ENCODE assay signal across 23 cellular contexts in the genomic region with DNA sequence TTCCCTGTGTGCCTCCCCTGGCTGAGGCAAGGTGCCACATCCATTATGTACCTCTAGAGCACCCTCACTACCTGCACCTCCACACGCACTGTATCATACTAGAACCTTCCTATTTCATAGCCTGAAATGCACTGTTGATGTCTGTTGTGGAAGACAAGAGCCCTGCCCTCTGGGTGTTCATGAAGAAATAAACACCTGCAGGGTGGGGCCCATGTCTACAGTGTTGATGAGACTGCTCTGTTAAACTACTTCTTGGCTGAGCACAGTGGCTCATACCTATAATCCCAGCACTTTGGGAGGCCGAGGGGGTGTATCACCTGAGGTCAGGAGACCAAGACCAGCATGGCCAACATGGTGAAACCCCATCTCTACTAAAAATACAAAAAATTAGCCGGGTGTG. TPM values are rescaled to one million over a fixed set of nuclear protein-coding genes. Genes with fewer than 3 reads are reported as not detected.
DNase-seq lines count a peak whose midpoint lies in the region; ATAC-seq, FAIRE-seq and TF ChIP-seq lines count a peak whose summit lies in the region.
"Had no signal": no experiment of that assay in that cellular context is flagged by ENCODE, and none has a peak within 500 bp of the region (broad histone marks: within the 10 kb centered on the region; RNA-seq: fewer than 3 reads in every experiment).

No MANE protein-coding gene starts in this region.

- H3K4me1 ChIP-seq in H9 (ENCODE audit: insufficient read depth, low read length) (peaks cover 15% of the 10 kb centered on the region; the same call in 1 of the 2 replicates), colonic mucosa (peaks cover 4% of the 10 kb centered on the region), mucosa of descending colon (ENCODE audit: low read depth) (peaks cover 14% of the 10 kb centered on the region), stomach (peaks cover 56 to 94% (median 79%) of the 10 kb centered on the region in 4 donors)
- H3K4me1 ChIP-seq: A549 had no signal

- no peak overlapping the region for H4K91ac ChIP-seq in H9 (ENCODE audit: insufficient read length, low read depth, low read length)

- H3K56ac ChIP-seq in H9 (ENCODE audit: insufficient read length, low read depth, low read length) = no peak overlapping the region

- TF ChIP-seq CTCF in H9 (conservative IDR thresholded peaks at IDR 0.05) = no peak
- no peak for TF ChIP-seq CTCF in colonic mucosa (IDR thresholded peaks at IDR 0.05)
- TF ChIP-seq CTCF in mucosa of descending colon (IDR thresholded peaks at IDR 0.05) = no peak
- no peak for TF ChIP-seq CTCF in stomach (IDR thresholded peaks at IDR 0.05)
- no peak for TF ChIP-seq CTCF in D721Med (IDR thresholded peaks at IDR 0.05; ENCODE audit: insufficient read depth, missing control alignments)

- peaks cover 57 to 70% of the 10 kb centered on the region in 2 experiments for H3K4me1 Mint-ChIP-seq in H9

- no peak overlapping the region for H2BK20ac ChIP-seq in H9 (ENCODE audit: low read depth, low read length, poor library complexity, severe bottlenecking)

- intact Hi-C loops in colonic mucosa (cut with DNase I) (no loop called here), mucosa of descending colon (cut with DNase I, micrococcal nuclease) (no loop called here), stomach (cut with DNase I; ENCODE audit: low total_unique reads) (no loop called here), posterior vena cava (cut with DNase I) (no loop called here)

- peak overlapping the region; percentile 17 for H2AK5ac ChIP-seq in H9 (ENCODE audit: insufficient read length, low read length)

- no peak overlapping the region for H2AFZ ChIP-seq in H9 (ENCODE audit: low read length)
- H2AFZ ChIP-seq: PC-9 had no signal

- H3K4me3 Mint-ChIP-seq in H9 = no peak overlapping the region
- H3K4me3 Mint-ChIP-seq: CD4-positive, alpha-beta T cell had no signal

- no peak overlapping the region for H4K5ac ChIP-seq in H9 (ENCODE audit: insufficient read length, low read depth, low read length)

- no peak overlapping the region for H3K18ac ChIP-seq in H9 (ENCODE audit: insufficient read length, low read depth, low read length)

- DNase-seq in H9 (no peak), colonic mucosa (peak; percentile 54), mucosa of descending colon (peak in 1 of 3 donors; percentile 67), stomach (no peak), D721Med (ENCODE audit: insufficient read length, low spot score) (no peak), NCI-H187 (lab: John Stamatoyannopoulos, UW) (no peak), posterior vena cava (ENCODE audit: low spot score) (no peak)
- DNase-seq: AML-193; CD4-positive, alpha-beta T cell; GOT3; IMR-90; KG1; MG63; NCI-H2029 treated with DMSO at 0.1 percent for 48 hours; NCI-H526 treated with DMSO at 0.1 percent for 48 hours; PC-9; SHP77 had no signal

- no peaks in the 10 kb centered on the region for H3K9me3 Mint-ChIP-seq in H9
- H3K9me3 Mint-ChIP-seq: CD4-positive, alpha-beta T cell had no signal

- no peaks in the 10 kb centered on the region; the same call in 1 of the 2 replicates for H3K27me3 Mint-ChIP-seq in H9 (ENCODE audit: low read depth)

- H3K23ac ChIP-seq in H9 (ENCODE audit: insufficient read length, low read depth, low read length) = no peak overlapping the region

- H3K4me3 ChIP-seq in colonic mucosa (no peak overlapping the region), mucosa of descending colon (no peak overlapping the region), stomach (no peak overlapping the region)
- H3K4me3 ChIP-seq: A549; BLaER1 treated with 17β-estradiol and CSF1 and Interleukin-3, amounts not matched to agents 10 nM and 100 nM; GM12878; MG63; PC-9 had no signal

- peaks cover 11% of the 10 kb centered on the region for H3K79me1 ChIP-seq in H9 (ENCODE audit: insufficient read depth, low read depth, low read length, poor library complexity, severe bottlenecking)

- no peak overlapping the region for H3K4me2 ChIP-seq in H9 (ENCODE audit: insufficient read depth, insufficient read length, low read length)
- H3K4me2 ChIP-seq: A549; BLaER1 treated with 17β-estradiol and CSF1 and Interleukin-3, amounts not matched to agents 10 nM and 100 nM; PC-9 had no signal

- no peak overlapping the region for H3T11ph ChIP-seq in H9 (ENCODE audit: low read length)

- no CpG with 5 or more reads among the region's 3 CpGs for WGBS in H9 (ENCODE audit: extremely low coverage, insufficient read length, low lambda C conversion rate)
- WGBS in stomach, 5 donors = 57 to 95% (median 91%) methylated on average over 3 of the region's 3 CpGs

- H3K27ac ChIP-seq in H9 (ENCODE audit: insufficient read length, low read depth, low read length) = no peak overlapping the region
- H3K27ac ChIP-seq in colonic mucosa = no peak overlapping the region
- H3K27ac ChIP-seq in stomach = peak overlapping the region in 3 of 5 donors; percentile 3 to 95 (median 85)
- H3K27ac ChIP-seq: A549; BLaER1 treated with 17β-estradiol and CSF1 and Interleukin-3, amounts not matched to agents 10 nM and 100 nM; PC-9 had no signal

- H3K79me2 ChIP-seq in H9 (ENCODE audit: insufficient read depth, low read length) = peaks cover 9% of the 10 kb centered on the region; the same call in 1 of the 2 replicates

- H2BK120ac ChIP-seq in H9 (ENCODE audit: low read depth, low read length, poor library complexity, severe bottlenecking) = no peak overlapping the region

- ATAC-seq in mucosa of descending colon (peak; percentile 54), GM18520 (IDR thresholded peaks at IDR 0.05; ENCODE audit: unreplicated experiment) (no peak)
- ATAC-seq: A549, GM12878, HCT116 had no signal

- H3K36me3 Mint-ChIP-seq in H9 (ENCODE audit: insufficient read depth in 1 of 3, low read depth in 3 of 3) = 0 out of 7 replicates have a peak, but pooled peaks cover 0 to 3% (median 0%) of the 10 kb centered on the region in 3 experiments

- TF ChIP-seq POLR2A in stomach (IDR thresholded peaks at IDR 0.05) = no peak

- H3K23me2 ChIP-seq in H9 (ENCODE audit: insufficient read length, low read depth, low read length, poor library complexity, severe bottlenecking) = no peaks in the 10 kb centered on the region

- peak overlapping the region in 1 of 3 experiments; percentile 15; a peak in 1 of 7 replicates for H3K27ac Mint-ChIP-seq in H9
- H3K27ac Mint-ChIP-seq: CD4-positive, alpha-beta T cell had no signal

- H3K27me3 ChIP-seq in H9 (ENCODE audit: insufficient read depth, low read length) (no peaks in the 10 kb centered on the region), colonic mucosa (no peaks in the 10 kb centered on the region), stomach (no peaks in the 10 kb centered on the region)
- H3K27me3 ChIP-seq: BLaER1 treated with 17β-estradiol and CSF1 and Interleukin-3, amounts not matched to agents 10 nM and 100 nM; MG63 had no signal

- H3K9me3 ChIP-seq in H9 (ENCODE audit: control insufficient read depth, low read depth, low read length) (no peaks in the 10 kb centered on the region), colonic mucosa (no peaks in the 10 kb centered on the region), mucosa of descending colon (no peaks in the 10 kb centered on the region), stomach (no peaks in the 10 kb centered on the region)
- H3K9me3 ChIP-seq: A549; BLaER1 treated with 17β-estradiol and CSF1 and Interleukin-3, amounts not matched to agents 10 nM and 100 nM; MG63 had no signal

- H3K4ac ChIP-seq in H9 (ENCODE audit: low read depth, low read length) = no peak overlapping the region

- no peak overlapping the region for H2BK15ac ChIP-seq in H9 (ENCODE audit: low read depth, low read length)

- H3K36me3 ChIP-seq in colonic mucosa = no peaks in the 10 kb centered on the region
- no peaks in the 10 kb centered on the region for H3K36me3 ChIP-seq in mucosa of descending colon (ENCODE audit: low read depth)
- H3K36me3 ChIP-seq in stomach = no peaks in the 10 kb centered on the region
- H3K36me3 ChIP-seq: BLaER1 treated with 17β-estradiol and CSF1 and Interleukin-3, amounts not matched to agents 10 nM and 100 nM; MG63 had no signal

- no peak for TF ChIP-seq EP300 in stomach (IDR thresholded peaks at IDR 0.05)

- H3K9ac ChIP-seq in H9 (ENCODE audit: extremely low read depth, insufficient read length, low read length) (no peak overlapping the region), colonic mucosa (ENCODE audit: low read depth in 2 of 2, low read length in 2 of 2) (no peak overlapping the region)
- H3K9ac ChIP-seq: BLaER1 treated with 17β-estradiol and CSF1 and Interleukin-3, amounts not matched to agents 10 nM and 100 nM had no signal

- H2BK5ac ChIP-seq in H9 (ENCODE audit: insufficient read length, low read length) = no peak overlapping the region

- H2BK12ac ChIP-seq in H9 (ENCODE audit: insufficient read length, low read depth, low read length) = no peak overlapping the region

- H3K14ac ChIP-seq in H9 (ENCODE audit: insufficient read depth, low read length) = no peak overlapping the region

- H4K20me1 ChIP-seq in H9 (ENCODE audit: control insufficient read depth, insufficient read depth, insufficient read length) = no peaks in the 10 kb centered on the region
- H4K20me1 ChIP-seq: BLaER1 treated with 17β-estradiol and CSF1 and Interleukin-3, amounts not matched to agents 10 nM and 100 nM had no signal

- FAIRE-seq in D721Med (lab: Jason Lieb, UNC) = no peak
- FAIRE-seq: A549, G401.6, GM12878 had no signal

- H4K8ac ChIP-seq in H9 (replicated peaks; ENCODE audit: insufficient read length, low read depth, low read length) = no peak overlapping the region

RNA-seq across cellular contexts. Expression of a gene that starts 14.0 kb away (rescaled TPM):
- 21.5 and 24.3 TPM in 2 replicates for total RNA-seq in H9 (2021)
- total RNA-seq in colonic mucosa = 100 to 1,000 TPM in 1 of 2 donors, 10 to 100 TPM in 1; 17.6 to 150 TPM
- total RNA-seq in mucosa of descending colon = 100 to 1,000 TPM in 1 of 3 donors, 10 to 100 TPM in 2; 48.9 to 699 (median 99.3) TPM
- 100 to 1,000 TPM in 4 of 5 donors, 10 to 100 TPM in 1; 44.9 to 713 (median 440) TPM for total RNA-seq in stomach
- polyA plus RNA-seq in stomach = 10 to 100 TPM; 34.4 to 94.8 (median 42.0) TPM
- total RNA-seq in posterior vena cava = 1,000 to 10,000 TPM; 1,013 to 1,390 TPM

Comparison
In these comparisons a context has a peak if more than half of its experiments do, and no peak if none do; other contexts are left out.
1. H3K27ac ChIP-seq: peak in stomach (3 of 5); none in H9 (single experiment) and colonic mucosa (single experiment).